11 cellular contexts compared by ENCODE assay signal in genomic region chr22:21497984-21498383, GRCh38. TPM values are rescaled to one million over a fixed set of nuclear protein-coding genes. Genes with fewer than 3 reads are reported as not detected.
DNase-seq lines count a peak whose midpoint lies in the region; ATAC-seq and TF ChIP-seq lines count a peak whose summit lies in the region.
"Not testable (repeated sequence)": the region's sequence is repeated elsewhere in the genome, so short reads cannot be mapped to it uniquely, and the experiment has no call there.
"Had no signal": no experiment of that assay in that cellular context is flagged by ENCODE, and none has a peak within 500 bp of the region (broad histone marks: within the 10 kb centered on the region; RNA-seq: fewer than 3 reads in every experiment).

No MANE protein-coding gene starts in this region.

- not testable (repeated sequence) for BruUV-seq in IMR-90 (replicated peaks; lab: Mats Ljungman, UMichigan)

- TF ChIP-seq RAD21 in IMR-90 (IDR thresholded peaks at IDR 0.05; ENCODE audit: low read length) = not testable (repeated sequence)

- not testable (repeated sequence) for DNase-seq in IMR-90; RWPE2 (ENCODE audit: low spot score); heart left ventricle; left colon; lower lobe of right lung; psoas muscle; upper lobe of right lung

- not testable (repeated sequence) for H2BK5ac ChIP-seq in IMR-90 (ENCODE audit: low read depth, low read length, poor library complexity, severe bottlenecking)

- POLR2A ChIA-PET in IMR-90 (lab: Charles Lee; ENCODE audit: unreplicated experiment) = not testable (repeated sequence)

- not testable (repeated sequence) for H3K9me1 ChIP-seq in IMR-90 (ENCODE audit: insufficient read depth, low read length)

- peak; percentile 86 for ATAC-seq in IMR-90 (ENCODE audit: low read depth)
- ATAC-seq in RWPE2 (ENCODE audit: low read depth) = peak; percentile 76
- ATAC-seq in esophagus mucosa = peak; percentile 60
- ATAC-seq in heart left ventricle = peak; percentile 83 to 87 (median 84)
- ATAC-seq in left colon = peak; percentile 83
- peak; percentile 84 to 86 for ATAC-seq in lower lobe of right lung
- peak; percentile 70 to 82 (median 76) for ATAC-seq in psoas muscle
- peak; percentile 76 for ATAC-seq in upper lobe of right lung

- not testable (repeated sequence) for H3K27ac ChIP-seq in IMR-90 (ENCODE audit: insufficient read depth, low read length); RWPE2 (ENCODE audit: poor library complexity, severe bottlenecking); heart left ventricle; lower lobe of right lung; psoas muscle; upper lobe of right lung

- H3K27me3 ChIP-seq in IMR-90 (ENCODE audit: control insufficient read depth, insufficient read depth, low read length); RWPE2 (ENCODE audit: insufficient read depth, poor library complexity, severe bottlenecking); heart left ventricle; lower lobe of right lung (ENCODE audit: low read depth); psoas muscle (ENCODE audit: insufficient read depth in 3 of 3, low read length in 2 of 3); upper lobe of right lung: not testable (repeated sequence)

- not testable (repeated sequence) for H3K23ac ChIP-seq in IMR-90 (ENCODE audit: low read depth, low read length)

- not testable (repeated sequence) for H2AFZ ChIP-seq in IMR-90 (replicated peaks; ENCODE audit: low read length, poor library complexity)

- H3K56ac ChIP-seq in IMR-90 (ENCODE audit: extremely low read depth, insufficient read depth, low read length) = not testable (repeated sequence)

- H3K4me3 ChIP-seq in IMR-90 (ENCODE audit: insufficient read depth, low read depth, low read length); RWPE2 (ENCODE audit: severe bottlenecking); heart left ventricle; lower lobe of right lung; psoas muscle; upper lobe of right lung: not testable (repeated sequence)

- not testable (repeated sequence) for H3K4me2 ChIP-seq in IMR-90 (ENCODE audit: low read depth, low read length)

- H3K36me3 ChIP-seq in IMR-90 (ENCODE audit: control insufficient read depth, insufficient read depth, low read length); RWPE2 (ENCODE audit: low read depth); heart left ventricle; lower lobe of right lung; psoas muscle (ENCODE audit: insufficient read depth in 1 of 2, low read depth in 1 of 2); upper lobe of right lung: not testable (repeated sequence)

- dilution Hi-C loops in IMR-90 (cut with HindIII; ENCODE audit: low sequenced_read_pairs, unreplicated experiment) = not testable (repeated sequence)

- WGBS in IMR-90 (ENCODE audit: extremely low coverage in 2 of 2, insufficient read length in 1 of 2), 2 experiments = no CpG with 5 or more reads among the region's 4 CpGs
- no CpG with 5 or more reads among the region's 4 CpGs for WGBS in heart left ventricle, 4 donors
- WGBS in psoas muscle, 3 donors = no CpG with 5 or more reads among the region's 4 CpGs

- not testable (repeated sequence) for H3K9me3 ChIP-seq in IMR-90 (ENCODE audit: control insufficient read depth, insufficient read depth, low read length); RWPE2 (ENCODE audit: severe bottlenecking); heart left ventricle; lower lobe of right lung; psoas muscle; upper lobe of right lung

- H2AK9ac ChIP-seq in IMR-90 (replicated peaks; ENCODE audit: low read depth, low read length, poor library complexity) = not testable (repeated sequence)

- not testable (repeated sequence) for H2BK15ac ChIP-seq in IMR-90 (ENCODE audit: low read depth, low read length)

- not testable (repeated sequence) for H2BK20ac ChIP-seq in IMR-90 (ENCODE audit: low read depth, low read length)

- not testable (repeated sequence) for TF ChIP-seq POLR2A in IMR-90 (IDR thresholded peaks at IDR 0.05; ENCODE audit: low read depth, low read length); heart left ventricle (IDR thresholded peaks at IDR 0.05)

- not testable (repeated sequence) for H3K79me1 ChIP-seq in IMR-90 (ENCODE audit: low read depth in 1 of 2, low read length in 2 of 2)

- H4K5ac ChIP-seq in IMR-90 (ENCODE audit: low read depth, low read length) = not testable (repeated sequence)

- not testable (repeated sequence) for H4K20me1 ChIP-seq in IMR-90 (ENCODE audit: insufficient read depth, low read length)

- intact Hi-C loops in IMR-90 (cut with micrococcal nuclease); heart left ventricle (cut with DNase I); left colon (cut with DNase I, micrococcal nuclease); lower lobe of right lung (cut with DNase I); psoas muscle (cut with DNase I); upper lobe of right lung (cut with DNase I): not testable (repeated sequence)

- CTCF ChIA-PET in IMR-90 (lab: Yijun Ruan, JAX) = not testable (repeated sequence)

- TF ChIP-seq CTCF in IMR-90 (conservative IDR thresholded peaks at IDR 0.05; ENCODE audit: low read depth, low read length); RWPE2 (IDR thresholded peaks at IDR 0.05; ENCODE audit: poor library complexity, severe bottlenecking); heart left ventricle (IDR thresholded peaks at IDR 0.05); lower lobe of right lung (IDR thresholded peaks at IDR 0.05); psoas muscle (IDR thresholded peaks at IDR 0.05); upper lobe of right lung (IDR thresholded peaks at IDR 0.05): not testable (repeated sequence)

- not testable (repeated sequence) for H3K4me1 ChIP-seq in IMR-90 (ENCODE audit: control insufficient read depth, insufficient read depth, low read length); RWPE2 (ENCODE audit: insufficient read depth, poor library complexity, severe bottlenecking); heart left ventricle; lower lobe of right lung; psoas muscle; upper lobe of right lung

- not testable (repeated sequence) for H2BK120ac ChIP-seq in IMR-90 (ENCODE audit: low read depth, low read length)

- H3K4ac ChIP-seq in IMR-90 (ENCODE audit: low read depth, low read length) = not testable (repeated sequence)

- not testable (repeated sequence) for H3K9ac ChIP-seq in IMR-90 (ENCODE audit: low read depth, low read length)

- not testable (repeated sequence) for H3K14ac ChIP-seq in IMR-90 (replicated peaks; ENCODE audit: low read depth, low read length)

- not testable (repeated sequence) for H2AK5ac ChIP-seq in IMR-90 (ENCODE audit: low read depth, low read length)

- not testable (repeated sequence) for H3K18ac ChIP-seq in IMR-90 (ENCODE audit: low read depth, low read length)

- not testable (repeated sequence) for H4K91ac ChIP-seq in IMR-90 (ENCODE audit: insufficient read depth, low read depth, low read length)

- H4K8ac ChIP-seq in IMR-90 (ENCODE audit: low read depth in 2 of 2, low read length in 2 of 2) = not testable (repeated sequence)

- in situ Hi-C loops in IMR-90 (cut with MboI; ENCODE audit: low sequenced_read_pairs) = not testable (repeated sequence)

RNA-seq across cellular contexts. Expression of gene TMEM191C, which starts 30.8 kb away (rescaled TPM):
- total RNA-seq in IMR-90 (2012; rRNA removed) = 0.28 and 0.36 TPM in 2 replicates
- polyA plus RNA-seq in IMR-90 (2012; rRNA removed) = 0.75 and 1.5 TPM in 2 replicates
- 1.3 and 2.7 TPM in 2 replicates for polyA plus RNA-seq in IMR-90 (2012; cell fraction: cytosol; rRNA removed)
- 5.3 and 16.1 TPM in 2 replicates for polyA plus RNA-seq in IMR-90 (2012; cell fraction: nucleus; rRNA removed; ENCODE audit: low replicate concordance)
- 4.2 TPM for total RNA-seq in esophagus mucosa
- 1 to 10 TPM in 1 of 9 donors, under 1 TPM in 7, not detected in 1; 0.14 to 1.7 (median 0.47) TPM for total RNA-seq in heart left ventricle
- polyA plus RNA-seq in heart left ventricle = under 1 TPM; 0.35 to 0.76 TPM
- total RNA-seq in left colon = 1 to 10 TPM; 3.3 to 4.0 TPM
- 3.5 TPM for total RNA-seq in lower lobe of right lung
- total RNA-seq in psoas muscle = under 1 TPM in 1 of 4 donors, not detected in 3; 0.34 TPM
- polyA plus RNA-seq in psoas muscle = under 1 TPM; 0.01 to 0.07 (median 0.06) TPM
- total RNA-seq in upper lobe of right lung = 4.0 TPM

RNA-seq across cellular contexts. Expression of gene RIMBP3C, which starts 53.3 kb away (rescaled TPM):
- total RNA-seq in IMR-90 (2012; rRNA removed) = 0.28 and 0.36 TPM in 2 replicates
- polyA plus RNA-seq in IMR-90 (2012; rRNA removed) = 0.05 and 0.10 TPM in 2 replicates
- polyA plus RNA-seq in IMR-90 (2012; cell fraction: cytosol; rRNA removed) = 0.05 and 0.14 TPM in 2 replicates
- polyA plus RNA-seq in IMR-90 (2012; cell fraction: nucleus; rRNA removed; ENCODE audit: low replicate concordance) = 0.02 and 0.17 TPM in 2 replicates
- total RNA-seq in esophagus mucosa = 0.04 TPM
- total RNA-seq in heart left ventricle = under 1 TPM in 4 of 9 donors, not detected in 5; 0.08 to 0.37 (median 0.19) TPM
- not detected for polyA plus RNA-seq in heart left ventricle
- total RNA-seq in left colon = under 1 TPM in 1 of 2 donors, not detected in 1; 0.28 TPM
- 0.47 TPM for total RNA-seq in lower lobe of right lung
- not detected for total RNA-seq in psoas muscle
- under 1 TPM; 0.01 to 0.04 (median 0.04) TPM for polyA plus RNA-seq in psoas muscle
- total RNA-seq in upper lobe of right lung = 0.41 TPM
- total RNA-seq: Calu3, Daoy, H1 had no signal
